In genomic region chr1:94884101-94884875, GRCh38 we compare ENCODE assay signal across 8 cellular contexts. TPM values are rescaled to one million over a fixed set of nuclear protein-coding genes. Genes with fewer than 3 reads are reported as not detected.
DNase-seq lines count a peak whose midpoint lies in the region; ATAC-seq and TF ChIP-seq lines count a peak whose summit lies in the region.

No MANE protein-coding gene starts in this region.

- H3K9me3 ChIP-seq in mucosa of descending colon: no peaks in the 10 kb centered on the region

- H3K36me3 ChIP-seq in rectal smooth muscle tissue (ENCODE audit: control insufficient read depth, insufficient read depth, low read length) (no peaks in the 10 kb centered on the region), mucosa of descending colon (ENCODE audit: low read depth) (no peaks in the 10 kb centered on the region)

- H3K27ac ChIP-seq in rectal smooth muscle tissue (ENCODE audit: low read depth, low read length): peak overlapping the region; percentile 78

- ATAC-seq in SK-N-SH treated with all-trans-retinoic acid at 6 μM for 48 hours (peak; percentile 98), mucosa of descending colon (no peak)

- H3K27me3 ChIP-seq in rectal smooth muscle tissue (ENCODE audit: control insufficient read depth, insufficient read depth, low read length): no peaks in the 10 kb centered on the region

- peak; percentile 48 for DNase-seq in GM04504 (ENCODE audit: low read depth)
- DNase-seq in glomerular visceral epithelial cell (ENCODE audit: extremely low spot score): peak; percentile 35
- no peak for DNase-seq in mucosa of descending colon
- no peak for DNase-seq in central memory CD4-positive, alpha-beta T cell
- DNase-seq in NOMO-1 treated with DMSO at 0.1 percent for 48 hours (lab: John Stamatoyannopoulos, UW; ENCODE audit: unreplicated experiment): no peak
- DNase-seq in LoVo (ENCODE audit: low spot score): no peak

- H3K4me3 ChIP-seq in rectal smooth muscle tissue (ENCODE audit: low read length): no peak overlapping the region
- H3K4me3 ChIP-seq in mucosa of descending colon: no peak overlapping the region

- intact Hi-C loops in mucosa of descending colon (cut with DNase I, micrococcal nuclease): no loop called here

- H3K9ac ChIP-seq in rectal smooth muscle tissue (ENCODE audit: low read length): no peak overlapping the region

- TF ChIP-seq CTCF in mucosa of descending colon (IDR thresholded peaks at IDR 0.05): no peak

- H3K4me1 ChIP-seq in rectal smooth muscle tissue (ENCODE audit: control insufficient read depth, insufficient read depth, low read length) (peaks cover 8% of the 10 kb centered on the region), mucosa of descending colon (ENCODE audit: low read depth) (no peaks in the 10 kb centered on the region)

TF ChIP-seq in SK-N-SH treated with all-trans-retinoic acid at 6 μM for 48 hours, 23 proteins besides CTCF, POLR2A, EP300 and RAD21:
- TF ChIP-seq SNAI2 (CRISPR knock-in tag; IDR thresholded peaks at IDR 0.05) (0 out of 2 replicates have a peak, but pooled peaks have one; percentile 31), ZFP3 (CRISPR knock-in tag; IDR thresholded peaks at IDR 0.05) (no peak), TCF4 (CRISPR knock-in tag; IDR thresholded peaks at IDR 0.05; ENCODE audit: borderline replicate concordance) (peak; percentile 74; the same call in 1 of the 2 replicates)

RNA-seq across cellular contexts. Expression of gene CNN3, which starts 42.6 kb away (rescaled TPM):
- total RNA-seq in mucosa of descending colon: 100 to 1,000 TPM in 2 of 3 donors, 10 to 100 TPM in 1; 61.3 to 165 (median 129) TPM

Comparison
In these comparisons a context has a peak if more than half of its experiments do, and no peak if none do; other contexts are left out.
1. DNase-seq: peak in GM04504 (single experiment) and glomerular visceral epithelial cell (single experiment); none in mucosa of descending colon (0 of 3), central memory CD4-positive, alpha-beta T cell (single experiment), NOMO-1 treated with DMSO at 0.1 percent for 48 hours (single experiment) and LoVo (single experiment).